In genomic region chr13:95123726-95124125, GRCh38 we compare ENCODE assay signal across 1 cellular context.
TF ChIP-seq lines count a peak whose summit lies in the region.

No MANE protein-coding gene starts in this region.

TF ChIP-seq in HepG2, 621 proteins besides CTCF, POLR2A, EP300 and RAD21 (continued from another document and continues in another):
- TF ChIP-seq, protein P1, sequence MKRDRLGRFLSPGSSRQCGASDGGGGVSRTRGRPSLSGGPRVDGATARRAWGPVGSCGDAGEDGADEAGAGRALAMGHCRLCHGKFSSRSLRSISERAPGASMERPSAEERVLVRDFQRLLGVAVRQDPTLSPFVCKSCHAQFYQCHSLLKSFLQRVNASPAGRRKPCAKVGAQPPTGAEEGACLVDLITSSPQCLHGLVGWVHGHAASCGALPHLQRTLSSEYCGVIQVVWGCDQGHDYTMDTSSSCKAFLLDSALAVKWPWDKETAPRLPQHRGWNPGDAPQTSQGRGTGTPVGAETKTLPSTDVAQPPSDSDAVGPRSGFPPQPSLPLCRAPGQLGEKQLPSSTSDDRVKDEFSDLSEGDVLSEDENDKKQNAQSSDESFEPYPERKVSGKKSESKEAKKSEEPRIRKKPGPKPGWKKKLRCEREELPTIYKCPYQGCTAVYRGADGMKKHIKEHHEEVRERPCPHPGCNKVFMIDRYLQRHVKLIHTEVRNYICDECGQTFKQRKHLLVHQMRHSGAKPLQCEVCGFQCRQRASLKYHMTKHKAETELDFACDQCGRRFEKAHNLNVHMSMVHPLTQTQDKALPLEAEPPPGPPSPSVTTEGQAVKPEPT (CRISPR knock-in tag; IDR thresholded peaks at IDR 0.05; ENCODE audit: low read depth), result no peak
- TF ChIP-seq KMT2A (CRISPR knock-in tag; IDR thresholded peaks at IDR 0.05) (no peak), TRIM22 (IDR thresholded peaks at IDR 0.05) (no peak), RBM39 (IDR thresholded peaks at IDR 0.05; ENCODE audit: low read depth, low read length, poor library complexity, severe bottlenecking) (no peak), ZNF274 (CRISPR knock-in tag; IDR thresholded peaks at IDR 0.05) (no peak), RXRA (CRISPR knock-in tag; IDR thresholded peaks at IDR 0.05) (peak; percentile 80), NFKBIZ (CRISPR knock-in tag; IDR thresholded peaks at IDR 0.05) (no peak), ZNF75D (CRISPR knock-in tag; IDR thresholded peaks at IDR 0.05; ENCODE audit: borderline replicate concordance) (no peak), ZBTB3 (CRISPR knock-in tag; IDR thresholded peaks at IDR 0.05; ENCODE audit: borderline replicate concordance, low read depth) (no peak), ZNF773 (CRISPR knock-in tag; IDR thresholded peaks at IDR 0.05; ENCODE audit: borderline replicate concordance) (no peak), ZKSCAN8 (CRISPR knock-in tag; IDR thresholded peaks at IDR 0.05; ENCODE audit: borderline replicate concordance) (no peak), ZNF34 (CRISPR knock-in tag; IDR thresholded peaks at IDR 0.05; ENCODE audit: borderline replicate concordance) (no peak), DBP (CRISPR knock-in tag; IDR thresholded peaks at IDR 0.05; ENCODE audit: not compliant biosample characterization) (no peak), ZMAT5 (CRISPR knock-in tag; IDR thresholded peaks at IDR 0.05; ENCODE audit: borderline replicate concordance, low read depth) (no peak), ZNF121 (CRISPR knock-in tag; IDR thresholded peaks at IDR 0.05) (no peak), ZBTB38 (CRISPR knock-in tag; IDR thresholded peaks at IDR 0.05) (peak; percentile 71; the same call in 1 of the 2 replicates), MXI1 (IDR thresholded peaks at IDR 0.05; ENCODE audit: borderline replicate concordance, low read depth, low read length) (no peak), ZNF772 (CRISPR knock-in tag; IDR thresholded peaks at IDR 0.05) (peak; percentile 39; the same call in 1 of the 2 replicates), NFE2L1 (CRISPR knock-in tag; IDR thresholded peaks at IDR 0.05; ENCODE audit: borderline replicate concordance) (no peak), MEIS1 (CRISPR knock-in tag; IDR thresholded peaks at IDR 0.05; ENCODE audit: borderline replicate concordance) (peak; percentile 24; the same call in 1 of the 2 replicates), HOXD1 (CRISPR knock-in tag; IDR thresholded peaks at IDR 0.05) (peak; percentile 90), ATF6 (CRISPR knock-in tag; conservative IDR thresholded peaks at IDR 0.05) (no peak), PAWR (CRISPR knock-in tag; IDR thresholded peaks at IDR 0.05; ENCODE audit: borderline replicate concordance) (no peak), ZNF335 (CRISPR knock-in tag; IDR thresholded peaks at IDR 0.05) (no peak), FOXK1 (CRISPR knock-in tag; IDR thresholded peaks at IDR 0.05; ENCODE audit: borderline replicate concordance, low read depth) (peak; percentile 28; the same call in 1 of the 2 replicates), ZNF33B (CRISPR knock-in tag; IDR thresholded peaks at IDR 0.05) (no peak), GABPB1 (CRISPR knock-in tag; IDR thresholded peaks at IDR 0.05) (no peak)
- TF ChIP-seq, protein P2, sequence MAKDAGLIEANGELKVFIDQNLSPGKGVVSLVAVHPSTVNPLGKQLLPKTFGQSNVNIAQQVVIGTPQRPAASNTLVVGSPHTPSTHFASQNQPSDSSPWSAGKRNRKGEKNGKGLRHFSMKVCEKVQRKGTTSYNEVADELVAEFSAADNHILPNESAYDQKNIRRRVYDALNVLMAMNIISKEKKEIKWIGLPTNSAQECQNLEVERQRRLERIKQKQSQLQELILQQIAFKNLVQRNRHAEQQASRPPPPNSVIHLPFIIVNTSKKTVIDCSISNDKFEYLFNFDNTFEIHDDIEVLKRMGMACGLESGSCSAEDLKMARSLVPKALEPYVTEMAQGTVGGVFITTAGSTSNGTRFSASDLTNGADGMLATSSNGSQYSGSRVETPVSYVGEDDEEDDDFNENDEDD (CRISPR knock-in tag; IDR thresholded peaks at IDR 0.05; ENCODE audit: borderline replicate concordance), result 0 out of 2 replicates have a peak, but pooled peaks have one; percentile 14
- TF ChIP-seq, protein P3, sequence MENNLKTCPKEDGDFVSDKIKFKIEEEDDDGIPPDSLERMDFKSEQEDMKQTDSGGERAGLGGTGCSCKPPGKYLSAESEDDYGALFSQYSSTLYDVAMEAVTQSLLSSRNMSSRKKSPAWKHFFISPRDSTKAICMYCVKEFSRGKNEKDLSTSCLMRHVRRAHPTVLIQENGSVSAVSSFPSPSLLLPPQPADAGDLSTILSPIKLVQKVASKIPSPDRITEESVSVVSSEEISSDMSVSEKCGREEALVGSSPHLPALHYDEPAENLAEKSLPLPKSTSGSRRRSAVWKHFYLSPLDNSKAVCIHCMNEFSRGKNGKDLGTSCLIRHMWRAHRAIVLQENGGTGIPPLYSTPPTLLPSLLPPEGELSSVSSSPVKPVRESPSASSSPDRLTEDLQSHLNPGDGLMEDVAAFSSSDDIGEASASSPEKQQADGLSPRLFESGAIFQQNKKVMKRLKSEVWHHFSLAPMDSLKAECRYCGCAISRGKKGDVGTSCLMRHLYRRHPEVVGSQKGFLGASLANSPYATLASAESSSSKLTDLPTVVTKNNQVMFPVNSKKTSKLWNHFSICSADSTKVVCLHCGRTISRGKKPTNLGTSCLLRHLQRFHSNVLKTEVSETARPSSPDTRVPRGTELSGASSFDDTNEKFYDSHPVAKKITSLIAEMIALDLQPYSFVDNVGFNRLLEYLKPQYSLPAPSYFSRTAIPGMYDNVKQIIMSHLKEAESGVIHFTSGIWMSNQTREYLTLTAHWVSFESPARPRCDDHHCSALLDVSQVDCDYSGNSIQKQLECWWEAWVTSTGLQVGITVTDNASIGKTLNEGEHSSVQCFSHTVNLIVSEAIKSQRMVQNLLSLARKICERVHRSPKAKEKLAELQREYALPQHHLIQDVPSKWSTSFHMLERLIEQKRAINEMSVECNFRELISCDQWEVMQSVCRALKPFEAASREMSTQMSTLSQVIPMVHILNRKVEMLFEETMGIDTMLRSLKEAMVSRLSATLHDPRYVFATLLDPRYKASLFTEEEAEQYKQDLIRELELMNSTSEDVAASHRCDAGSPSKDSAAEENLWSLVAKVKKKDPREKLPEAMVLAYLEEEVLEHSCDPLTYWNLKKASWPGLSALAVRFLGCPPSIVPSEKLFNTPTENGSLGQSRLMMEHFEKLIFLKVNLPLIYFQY (CRISPR knock-in tag; IDR thresholded peaks at IDR 0.05; ENCODE audit: borderline replicate concordance), result no peak
- TF ChIP-seq, protein P4, sequence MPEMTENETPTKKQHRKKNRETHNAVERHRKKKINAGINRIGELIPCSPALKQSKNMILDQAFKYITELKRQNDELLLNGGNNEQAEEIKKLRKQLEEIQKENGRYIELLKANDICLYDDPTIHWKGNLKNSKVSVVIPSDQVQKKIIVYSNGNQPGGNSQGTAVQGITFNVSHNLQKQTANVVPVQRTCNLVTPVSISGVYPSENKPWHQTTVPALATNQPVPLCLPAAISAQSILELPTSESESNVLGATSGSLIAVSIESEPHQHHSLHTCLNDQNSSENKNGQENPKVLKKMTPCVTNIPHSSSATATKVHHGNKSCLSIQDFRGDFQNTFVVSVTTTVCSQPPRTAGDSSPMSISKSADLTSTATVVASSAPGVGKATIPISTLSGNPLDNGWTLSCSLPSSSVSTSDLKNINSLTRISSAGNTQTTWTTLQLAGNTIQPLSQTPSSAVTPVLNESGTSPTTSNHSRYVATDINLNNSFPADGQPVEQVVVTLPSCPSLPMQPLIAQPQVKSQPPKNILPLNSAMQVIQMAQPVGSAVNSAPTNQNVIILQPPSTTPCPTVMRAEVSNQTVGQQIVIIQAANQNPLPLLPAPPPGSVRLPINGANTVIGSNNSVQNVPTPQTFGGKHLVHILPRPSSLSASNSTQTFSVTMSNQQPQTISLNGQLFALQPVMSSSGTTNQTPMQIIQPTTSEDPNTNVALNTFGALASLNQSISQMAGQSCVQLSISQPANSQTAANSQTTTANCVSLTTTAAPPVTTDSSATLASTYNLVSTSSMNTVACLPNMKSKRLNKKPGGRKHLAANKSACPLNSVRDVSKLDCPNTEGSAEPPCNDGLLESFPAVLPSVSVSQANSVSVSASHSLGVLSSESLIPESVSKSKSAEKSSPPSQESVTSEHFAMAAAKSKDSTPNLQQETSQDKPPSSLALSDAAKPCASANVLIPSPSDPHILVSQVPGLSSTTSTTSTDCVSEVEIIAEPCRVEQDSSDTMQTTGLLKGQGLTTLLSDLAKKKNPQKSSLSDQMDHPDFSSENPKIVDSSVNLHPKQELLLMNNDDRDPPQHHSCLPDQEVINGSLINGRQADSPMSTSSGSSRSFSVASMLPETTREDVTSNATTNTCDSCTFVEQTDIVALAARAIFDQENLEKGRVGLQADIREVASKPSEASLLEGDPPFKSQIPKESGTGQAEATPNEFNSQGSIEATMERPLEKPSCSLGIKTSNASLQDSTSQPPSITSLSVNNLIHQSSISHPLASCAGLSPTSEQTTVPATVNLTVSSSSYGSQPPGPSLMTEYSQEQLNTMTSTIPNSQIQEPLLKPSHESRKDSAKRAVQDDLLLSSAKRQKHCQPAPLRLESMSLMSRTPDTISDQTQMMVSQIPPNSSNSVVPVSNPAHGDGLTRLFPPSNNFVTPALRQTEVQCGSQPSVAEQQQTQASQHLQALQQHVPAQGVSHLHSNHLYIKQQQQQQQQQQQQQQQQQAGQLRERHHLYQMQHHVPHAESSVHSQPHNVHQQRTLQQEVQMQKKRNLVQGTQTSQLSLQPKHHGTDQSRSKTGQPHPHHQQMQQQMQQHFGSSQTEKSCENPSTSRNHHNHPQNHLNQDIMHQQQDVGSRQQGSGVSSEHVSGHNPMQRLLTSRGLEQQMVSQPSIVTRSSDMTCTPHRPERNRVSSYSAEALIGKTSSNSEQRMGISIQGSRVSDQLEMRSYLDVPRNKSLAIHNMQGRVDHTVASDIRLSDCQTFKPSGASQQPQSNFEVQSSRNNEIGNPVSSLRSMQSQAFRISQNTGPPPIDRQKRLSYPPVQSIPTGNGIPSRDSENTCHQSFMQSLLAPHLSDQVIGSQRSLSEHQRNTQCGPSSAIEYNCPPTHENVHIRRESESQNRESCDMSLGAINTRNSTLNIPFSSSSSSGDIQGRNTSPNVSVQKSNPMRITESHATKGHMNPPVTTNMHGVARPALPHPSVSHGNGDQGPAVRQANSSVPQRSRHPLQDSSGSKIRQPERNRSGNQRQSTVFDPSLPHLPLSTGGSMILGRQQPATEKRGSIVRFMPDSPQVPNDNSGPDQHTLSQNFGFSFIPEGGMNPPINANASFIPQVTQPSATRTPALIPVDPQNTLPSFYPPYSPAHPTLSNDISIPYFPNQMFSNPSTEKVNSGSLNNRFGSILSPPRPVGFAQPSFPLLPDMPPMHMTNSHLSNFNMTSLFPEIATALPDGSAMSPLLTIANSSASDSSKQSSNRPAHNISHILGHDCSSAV (CRISPR knock-in tag; IDR thresholded peaks at IDR 0.05; ENCODE audit: borderline replicate concordance), result no peak
